Comparison of ENCODE assay signal across 8 cellular contexts in genomic region chr2:85887566-85888019, GRCh38. TPM values are rescaled to one million over a fixed set of nuclear protein-coding genes. Genes with fewer than 3 reads are reported as not detected.
DNase-seq lines count a peak whose midpoint lies in the region; ATAC-seq, FAIRE-seq and TF ChIP-seq lines count a peak whose summit lies in the region.

No MANE protein-coding gene starts in this region.

- TF ChIP-seq CTCF in CD14-positive monocyte (IDR thresholded peaks at IDR 0.05) (no peak), SK-N-SH (IDR thresholded peaks at IDR 0.05) (peak; percentile 40), heart left ventricle (IDR thresholded peaks at IDR 0.05) (peak in 9 of 12 donors; percentile 19 to 48 (median 25))

- peaks cover 70% of the 10 kb centered on the region for H3K4me1 Mint-ChIP-seq in CD14-positive monocyte

- peaks cover 44% of the 10 kb centered on the region for H3K79me2 ChIP-seq in SK-N-SH (ENCODE audit: insufficient read depth)

- H3K4me3 ChIP-seq in SK-N-SH (ENCODE audit: low read depth in 2 of 2, low read length in 1 of 2) (peak overlapping the region; percentile 71 to 73), heart left ventricle (peak overlapping the region; percentile 51 to 89 (median 72))

- intact Hi-C loops in CD14-positive monocyte (cut with micrococcal nuclease) (loop anchor here (5.0 kb wide), 4 partner anchors 35 to 220 kb away; partner anchors contain the start of genes POLR1A (in 1 of the 2) and PTCD3 (in 1 of the 2)), heart left ventricle (cut with DNase I) (loop anchor here (1.0 to 10.0 kb wide), 13 partner anchors 53 to 193 kb away; no protein-coding TSS in a partner anchor), posterior cingulate gyrus (cut with DNase I) (loop anchor here (1.0 to 5.0 kb wide), 3 partner anchors 60 to 191 kb away; no protein-coding TSS in a partner anchor)

- H3K27ac ChIP-seq in SK-N-SH (ENCODE audit: low read depth in 2 of 2, low read length in 1 of 2) (peak overlapping the region; percentile 57 to 70; a peak in 3 of 4 replicates), heart left ventricle (peak overlapping the region in 11 of 12 donors; percentile 36 to 94 (median 80))

- H2AFZ ChIP-seq in SK-N-SH (ENCODE audit: low read depth): peak overlapping the region; percentile 44

- TF ChIP-seq RAD21 in SK-N-SH (IDR thresholded peaks at IDR 0.05; ENCODE audit: low read length): no peak

- H3F3A ChIP-seq in SK-N-SH (replicated peaks; ENCODE audit: insufficient read depth): peaks cover 22% of the 10 kb centered on the region

- H3K27ac Mint-ChIP-seq in CD14-positive monocyte: peak overlapping the region; percentile 73 to 89 (median 79)
- H3K27ac Mint-ChIP-seq in activated naive CD4-positive, alpha-beta T cell treated with anti-CD3 and anti-CD28 coated beads, Interleukin-2, amount 50 U/mL, for 72 hours: peak overlapping the region in 1 of 2 donors; percentile 13

- peaks cover 13 to 24% of the 10 kb centered on the region in 2 experiments for H3K4me1 ChIP-seq in SK-N-SH (ENCODE audit: control insufficient read depth in 1 of 2, insufficient read depth in 2 of 2, low read depth in 1 of 2, low read length in 1 of 2)
- peaks cover 0 to 64% (median 23%) of the 10 kb centered on the region in 12 donors for H3K4me1 ChIP-seq in heart left ventricle

- H3K4me2 ChIP-seq in SK-N-SH: peak overlapping the region; percentile 91

- H3K9me3 Mint-ChIP-seq in CD14-positive monocyte: peaks cover 0 to 3% (median 0%) of the 10 kb centered on the region in 7 donors
- H3K9me3 Mint-ChIP-seq in activated naive CD4-positive, alpha-beta T cell treated with anti-CD3 and anti-CD28 coated beads, Interleukin-2, amount 50 U/mL, for 72 hours: peaks cover 0 to 3% of the 10 kb centered on the region in 2 donors

- ATAC-seq in activated naive CD4-positive, alpha-beta T cell treated with anti-CD3 and anti-CD28 coated beads, Interleukin-2, amount 50 U/mL, for 72 hours: peak; percentile 40 to 48
- peak; percentile 49 to 58 (median 54) for ATAC-seq in heart left ventricle
- ATAC-seq in GM19351 (IDR thresholded peaks at IDR 0.05; ENCODE audit: unreplicated experiment): no peak
- no peak for ATAC-seq in GM18520 (IDR thresholded peaks at IDR 0.05; ENCODE audit: unreplicated experiment)

- TF ChIP-seq POLR2A in heart left ventricle (IDR thresholded peaks at IDR 0.05): no peak

- CTCF ChIA-PET in SK-N-SH (lab: Yijun Ruan, JAX): interaction anchor here (1.0 to 6.2 kb wide), 18 partner anchors 9 to 203 kb away, joined by 3 to 120 read pairs (median 11); no protein-coding TSS in a partner anchor

- peak; percentile 31 for FAIRE-seq in HTR-8/SVneo (lab: Jason Lieb, UNC)

- peaks cover 0 to 3% (median 0%) of the 10 kb centered on the region in 3 donors for H3K27me3 Mint-ChIP-seq in CD14-positive monocyte (ENCODE audit: low read depth in 3 of 3)

- H3K36me3 Mint-ChIP-seq in CD14-positive monocyte: peaks cover 26 to 33% of the 10 kb centered on the region in 2 donors
- H3K36me3 Mint-ChIP-seq in activated naive CD4-positive, alpha-beta T cell treated with anti-CD3 and anti-CD28 coated beads, Interleukin-2, amount 50 U/mL, for 72 hours: peaks cover 9 to 14% of the 10 kb centered on the region in 2 donors

- H3K9ac ChIP-seq in SK-N-SH: peak overlapping the region; percentile 65; the same call in 1 of the 2 replicates

- H3K36me3 ChIP-seq in SK-N-SH (replicated peaks in 1 of 2; ENCODE audit: control insufficient read depth in 1 of 2, insufficient read depth in 2 of 2, low read length in 1 of 2): peaks cover 0 to 1% of the 10 kb centered on the region in 2 experiments
- H3K36me3 ChIP-seq in heart left ventricle: no peaks in the 10 kb centered on the region

- DNase-seq in CD14-positive monocyte (ENCODE audit: low spot score): peak; percentile 66
- no peak for DNase-seq in HTR-8/SVneo (ENCODE audit: insufficient read length, low spot score)
- peak; percentile 52 for DNase-seq in SK-N-SH
- peak; percentile 38 to 60 for DNase-seq in activated naive CD4-positive, alpha-beta T cell treated with anti-CD3 and anti-CD28 coated beads, Interleukin-2, amount 50 U/mL, for 72 hours (ENCODE audit: low spot score in 2 of 2)
- DNase-seq in heart left ventricle: peak; percentile 45 to 77 (median 62)
- peak; percentile 53 to 96 (median 78) for DNase-seq in posterior cingulate gyrus

- POLR2A ChIA-PET in SK-N-SH (lab: Yijun Ruan, JAX): no interaction called here

- H3K9me3 ChIP-seq in SK-N-SH: no peaks in the 10 kb centered on the region
- no peaks in the 10 kb centered on the region for H3K9me3 ChIP-seq in heart left ventricle

- no peaks in the 10 kb centered on the region; the same call in 1 of the 2 replicates for H4K20me1 ChIP-seq in SK-N-SH (ENCODE audit: insufficient read depth)

- H3K9me2 ChIP-seq in SK-N-SH: no peaks in the 10 kb centered on the region

- H3K27me3 ChIP-seq in SK-N-SH (ENCODE audit: insufficient read depth) (no peaks in the 10 kb centered on the region), heart left ventricle (no peaks in the 10 kb centered on the region)

- H3K4me3 Mint-ChIP-seq in CD14-positive monocyte: peak overlapping the region; percentile 88 to 93

- TF ChIP-seq EP300 in SK-N-SH (IDR thresholded peaks at IDR 0.05; ENCODE audit: borderline replicate concordance in 1 of 2, low read depth in 1 of 2, low read length in 1 of 2): no peak

- WGBS in SK-N-SH (ENCODE audit: low lambda C conversion rate): 30% methylated on average over 10 of the region's 10 CpGs
- WGBS in heart left ventricle, 4 donors: 7 to 20% (median 13%) methylated on average over 10 of the region's 10 CpGs

TF ChIP-seq in SK-N-SH, 30 proteins besides CTCF, POLR2A, EP300 and RAD21:
- TF ChIP-seq JUND (IDR thresholded peaks at IDR 0.05) (no peak), RFX5 (IDR thresholded peaks at IDR 0.05; ENCODE audit: low read length) (no peak), USF1 (IDR thresholded peaks at IDR 0.05; ENCODE audit: borderline replicate concordance, low read depth) (no peak), GATA2 (CRISPR knock-in tag; IDR thresholded peaks at IDR 0.05) (no peak), NFIC (IDR thresholded peaks at IDR 0.05; ENCODE audit: borderline replicate concordance) (no peak), TEAD4 (IDR thresholded peaks at IDR 0.05; ENCODE audit: borderline replicate concordance, insufficient read depth) (no peak), MXI1 (IDR thresholded peaks at IDR 0.05; ENCODE audit: low read depth, low read length) (peak; percentile 66; the same call in 1 of the 2 replicates), GABPA (IDR thresholded peaks at IDR 0.05; ENCODE audit: low read depth) (no peak), MAX (IDR thresholded peaks at IDR 0.05; ENCODE audit: low read depth) (peak; percentile 93), RXRA (IDR thresholded peaks at IDR 0.05; ENCODE audit: borderline replicate concordance, low read depth) (no peak), SIN3A (IDR thresholded peaks at IDR 0.05; ENCODE audit: borderline replicate concordance, low read depth, low read length) (no peak), SMC3 (IDR thresholded peaks at IDR 0.05; ENCODE audit: low read depth, low read length) (0 out of 2 replicates have a peak, but pooled peaks have one; percentile 6)

RNA-seq across cellular contexts. Expression of gene ST3GAL5, which starts 1.2 kb away (rescaled TPM):
- 10 to 100 TPM; 14.0 to 19.5 TPM for polyA plus RNA-seq in CD14-positive monocyte
- polyA plus RNA-seq in SK-N-SH (2012; rRNA removed): 37.6 and 55.7 TPM in 2 replicates
- 55.0 and 61.9 TPM in 2 replicates for polyA plus RNA-seq in SK-N-SH (2012; cell fraction: cytosol; rRNA removed)
- polyA plus RNA-seq in SK-N-SH (2012; cell fraction: nucleus; rRNA removed): 46.2 and 62.7 TPM in 2 replicates
- 1 to 10 TPM; 8.9 TPM for total RNA-seq in activated naive CD4-positive, alpha-beta T cell treated with anti-CD3 and anti-CD28 coated beads, Interleukin-2, amount 50 U/mL, for 72 hours
- 10 to 100 TPM in 2 of 9 donors, 1 to 10 TPM in 7; 2.0 to 21.1 (median 4.0) TPM for total RNA-seq in heart left ventricle
- 1 to 10 TPM; 3.2 to 4.3 TPM for polyA plus RNA-seq in heart left ventricle

Comparison
In these comparisons a context has a peak if more than half of its experiments do, and no peak if none do; other contexts are left out.
1. ATAC-seq: peak in activated naive CD4-positive, alpha-beta T cell treated with anti-CD3 and anti-CD28 coated beads, Interleukin-2, amount 50 U/mL, for 72 hours (2 of 2) and heart left ventricle (4 of 4); none in GM19351 (single experiment) and GM18520 (single experiment).